ENCODE assay signal across 17 cellular contexts in the genomic region with DNA sequence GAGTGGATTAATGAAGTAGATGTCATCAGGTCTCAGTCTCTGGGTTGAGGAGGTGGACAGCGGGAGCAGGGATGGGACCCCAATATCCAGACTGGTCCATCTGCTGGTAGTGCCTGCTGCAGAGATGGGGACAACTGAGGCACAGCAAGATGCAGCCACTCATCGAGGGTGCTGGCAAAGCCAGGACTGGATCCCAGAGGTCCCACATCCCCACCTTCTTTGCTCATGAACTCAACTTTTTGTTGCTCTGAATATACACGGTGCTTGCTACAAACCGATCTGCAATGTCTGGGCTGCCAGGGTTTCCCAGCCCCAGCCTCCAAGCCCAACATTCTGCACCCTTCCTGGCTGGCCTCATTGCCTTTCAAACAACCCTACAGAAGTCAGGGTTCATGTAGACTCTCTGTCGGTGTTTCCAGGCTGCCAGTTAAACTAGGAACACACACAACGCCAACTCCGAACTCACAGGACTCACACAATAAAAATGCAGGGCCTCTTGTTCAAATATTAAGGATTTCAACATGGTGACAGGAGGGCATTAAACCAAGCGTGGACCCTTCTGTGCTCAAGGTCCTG.
A peak's percentile ranks its signal among the peaks of the same experiment; 100 is the strongest.
DNase-seq lines count a peak whose midpoint lies in the region; ATAC-seq, FAIRE-seq and TF ChIP-seq lines count a peak whose summit lies in the region.
"Had no signal": no experiment of that assay in that cellular context is flagged by ENCODE, and none has a peak within 500 bp of the region (broad histone marks: within the 10 kb centered on the region; RNA-seq: fewer than 3 reads in every experiment).

No MANE protein-coding gene starts in this region.

- H3K36me3 ChIP-seq in right atrium auricular region (no peaks in the 10 kb centered on the region), heart left ventricle (no peaks in the 10 kb centered on the region), H1 (ENCODE audit: control insufficient read depth in 2 of 4, insufficient read depth in 4 of 4, low read length in 3 of 4) (no peaks in the 10 kb centered on the region), neuronal stem cell (replicated peaks in 1 of 2; ENCODE audit: control insufficient read depth in 2 of 2, insufficient read depth in 2 of 2, low read length in 2 of 2) (no peaks in the 10 kb centered on the region)
- H3K36me3 ChIP-seq: BLaER1 had no signal

- no peak for ATAC-seq in heart left ventricle

- H3K4ac ChIP-seq in H1 (replicated peaks; ENCODE audit: insufficient read length, low read depth, low read length): no peak overlapping the region
- H3K4ac ChIP-seq in neuronal stem cell (ENCODE audit: low read length): no peak overlapping the region

- H3K18ac ChIP-seq in H1 (ENCODE audit: extremely low read depth, low read length) (peak overlapping the region; percentile 53; the same call in 1 of the 2 replicates), neuronal stem cell (ENCODE audit: low read length) (peak overlapping the region; percentile 87)

- TF ChIP-seq CTCF in right atrium auricular region (IDR thresholded peaks at IDR 0.05) (no peak), heart left ventricle (IDR thresholded peaks at IDR 0.05) (no peak), H1 (IDR thresholded peaks at IDR 0.05; ENCODE audit: control extremely low read depth in 1 of 3, insufficient read depth in 1 of 3, low read depth in 1 of 3, low read length in 3 of 3) (no peak)

- no peak for FAIRE-seq in H1 (lab: Jason Lieb, UNC)
- FAIRE-seq: D721Med, GM18507, H54 had no signal

- no peaks in the 10 kb centered on the region for H3K9me3 ChIP-seq in right atrium auricular region
- no peaks in the 10 kb centered on the region for H3K9me3 ChIP-seq in heart left ventricle
- H3K9me3 ChIP-seq in H1 (ENCODE audit: insufficient read depth in 2 of 2, low read depth in 1 of 2, low read length in 1 of 2): no peaks in the 10 kb centered on the region
- H3K9me3 ChIP-seq in neuronal stem cell (replicated peaks in 1 of 2; ENCODE audit: control insufficient read depth in 2 of 2, insufficient read depth in 1 of 2, low read depth in 1 of 2, low read length in 2 of 2): peaks cover 0 to 3% of the 10 kb centered on the region in 2 donors
- H3K9me3 ChIP-seq: BLaER1 had no signal

- H4K91ac ChIP-seq in H1 (replicated peaks; ENCODE audit: insufficient read length, low read length) (peak overlapping the region; percentile 55), neuronal stem cell (ENCODE audit: low read depth, low read length, poor library complexity) (no peak overlapping the region)

- no peaks in the 10 kb centered on the region for H4K20me1 ChIP-seq in H1 (replicated peaks in 1 of 2; ENCODE audit: control insufficient read depth in 1 of 2, insufficient read depth in 2 of 2, low read length in 2 of 2)
- H4K20me1 ChIP-seq: BLaER1 had no signal

- no peak overlapping the region for H4K8ac ChIP-seq in H1 (ENCODE audit: extremely low read depth, insufficient read depth, low read length)
- no peak overlapping the region for H4K8ac ChIP-seq in neuronal stem cell (ENCODE audit: low read depth, low read length)

- TF ChIP-seq RAD21 in H1 (IDR thresholded peaks at IDR 0.05 in 1 of 2, conservative IDR thresholded peaks at IDR 0.05 in 1 of 2; ENCODE audit: low read depth in 2 of 2, low read length in 2 of 2): no peak

- H3K4me3 ChIP-seq in right atrium auricular region (no peak overlapping the region), heart left ventricle (no peak overlapping the region), H1 (ENCODE audit: extremely low read depth in 1 of 4, insufficient read depth in 2 of 4, low read depth in 3 of 4, low read length in 4 of 4) (no peak overlapping the region), neuronal stem cell (ENCODE audit: low read length in 2 of 2) (no peak overlapping the region)
- H3K4me3 ChIP-seq: BLaER1 had no signal

- 0 out of 2 replicates have a peak overlapping the region, but pooled peaks have one; percentile 9 for H2BK5ac ChIP-seq in H1 (ENCODE audit: low read depth, low read length)
- peak overlapping the region; percentile 10 for H2BK5ac ChIP-seq in neuronal stem cell (ENCODE audit: low read length)

- H2BK120ac ChIP-seq in H1 (replicated peaks; ENCODE audit: low read depth, low read length) (no peak overlapping the region), neuronal stem cell (ENCODE audit: low read depth, low read length) (peak overlapping the region; percentile 19)

- H3K27me3 ChIP-seq in right atrium auricular region (no peaks in the 10 kb centered on the region), heart left ventricle (no peaks in the 10 kb centered on the region), H1 (replicated peaks in 1 of 4; ENCODE audit: control insufficient read depth in 3 of 4, extremely low read depth in 1 of 4, insufficient read depth in 3 of 4, low read length in 3 of 4) (peaks cover 0 to 2% (median under 1%) of the 10 kb centered on the region in 4 experiments; a peak in 1 of 7 replicates), neuronal stem cell (ENCODE audit: control insufficient read depth in 3 of 3, insufficient read depth in 3 of 3, low read depth in 1 of 3, low read length in 3 of 3) (no peaks in the 10 kb centered on the region)
- H3K27me3 ChIP-seq: BLaER1 had no signal

- H2BK12ac ChIP-seq in H1 (ENCODE audit: low read depth, low read length) (peak overlapping the region; percentile 60; the same call in 1 of the 2 replicates), neuronal stem cell (ENCODE audit: low read length) (peak overlapping the region; percentile 89)

- no peak overlapping the region for H3K4me2 ChIP-seq in H1 (ENCODE audit: insufficient read depth in 1 of 2, low read depth in 2 of 2, low read length in 2 of 2)
- no peak overlapping the region for H3K4me2 ChIP-seq in neuronal stem cell (ENCODE audit: insufficient read depth, low read length, poor library complexity, severe bottlenecking)
- H3K4me2 ChIP-seq: BLaER1 had no signal

- CTCF ChIA-PET in H1 (lab: Charles Lee; ENCODE audit: partially characterized antibody): interaction anchor here (1.7 kb wide), 1 partner anchor 12 kb away, joined by 3 read pairs; no protein-coding TSS in a partner anchor

- H2AK5ac ChIP-seq in H1 (ENCODE audit: low read depth, low read length) (peak overlapping the region; percentile 29; the same call in 1 of the 2 replicates), neuronal stem cell (ENCODE audit: low read depth, low read length) (peak overlapping the region; percentile 79)

- H3K9ac ChIP-seq in H1 (replicated peaks in 1 of 4; ENCODE audit: extremely low read depth in 1 of 4, low read depth in 3 of 4, low read length in 3 of 4) (no peak overlapping the region), neuronal stem cell (ENCODE audit: low read depth, low read length, poor library complexity) (no peak overlapping the region)
- H3K9ac ChIP-seq: BLaER1 had no signal

- H3K14ac ChIP-seq in H1 (ENCODE audit: insufficient read length): no peak overlapping the region
- H3K14ac ChIP-seq in neuronal stem cell (ENCODE audit: low read length): peak overlapping the region; percentile 49

- intact Hi-C loops in heart left ventricle (cut with DNase I): loop anchor here in 5 of 10 donors (10.0 kb wide), 3 partner anchors 51 to 171 kb away; a partner anchor contains a TSS

- H3K27ac ChIP-seq in right atrium auricular region (peak overlapping the region; percentile 44 to 52), heart left ventricle (peak overlapping the region in 2 of 12 donors; percentile 48 to 59), H1 (ENCODE audit: low read depth, low read length) (no peak overlapping the region), neuronal stem cell (replicated peaks; ENCODE audit: low read length) (peak overlapping the region; percentile 18)
- H3K27ac ChIP-seq: BLaER1 had no signal

- TF ChIP-seq EP300 in H1 (IDR thresholded peaks at IDR 0.05; ENCODE audit: borderline replicate concordance in 1 of 2, low read depth in 2 of 2, low read length in 2 of 2): no peak

- WGBS in heart left ventricle, 4 donors: 48 to 64% (median 54%) methylated on average over 8 of the region's 8 CpGs
- WGBS in H1 (ENCODE audit: extremely low coverage in 1 of 2, insufficient coverage in 1 of 2, insufficient read length in 1 of 2, insufficient replicate concordance in 2 of 2, low coverage in 1 of 2, low lambda C conversion rate in 2 of 2, missing lambda C conversion rate in 1 of 2), 2 experiments: 89% methylated on average over 8 of the region's 8 CpGs; no CpG with 5 or more reads in 1 of the 2 experiments
- WGBS in neuronal stem cell (ENCODE audit: extremely low coverage in 2 of 2, insufficient read length in 2 of 2, insufficient replicate concordance in 1 of 2), 2 donors: no CpG with 5 or more reads among the region's 8 CpGs

- no peak for TF ChIP-seq POLR2A in heart left ventricle (IDR thresholded peaks at IDR 0.05)
- no peak for TF ChIP-seq POLR2A in H1 (IDR thresholded peaks at IDR 0.05; ENCODE audit: control extremely low read depth in 1 of 2, low read depth in 2 of 2, low read length in 2 of 2)

- H3K4me1 ChIP-seq in right atrium auricular region (peaks cover 0 to 17% of the 10 kb centered on the region in 2 donors), heart left ventricle (peaks cover 0 to 30% (median 8%) of the 10 kb centered on the region in 12 donors), H1 (replicated peaks in 1 of 4; ENCODE audit: control insufficient read depth in 3 of 4, insufficient read depth in 4 of 4, low read length in 3 of 4) (peaks cover 10 to 32% (median 23%) of the 10 kb centered on the region in 4 experiments), neuronal stem cell (ENCODE audit: control insufficient read depth in 2 of 2, insufficient read depth in 1 of 2, low read depth in 1 of 2, low read length in 2 of 2) (peaks cover 18 to 34% of the 10 kb centered on the region in 2 donors)

- H3K23ac ChIP-seq in H1 (ENCODE audit: insufficient read length) (no peak overlapping the region), neuronal stem cell (ENCODE audit: low read depth, low read length, poor library complexity) (peak overlapping the region; percentile 30)

- no peak overlapping the region for H3K56ac ChIP-seq in H1 (replicated peaks; ENCODE audit: insufficient read length, low read depth, low read length)

- peaks cover 7% of the 10 kb centered on the region; the same call in 1 of the 2 replicates for H3K23me2 ChIP-seq in H1 (ENCODE audit: low read depth, low read length)

- H2BK15ac ChIP-seq in H1 (ENCODE audit: low read length): peak overlapping the region; percentile 67
- H2BK15ac ChIP-seq in neuronal stem cell (ENCODE audit: low read length): peak overlapping the region; percentile 43

- H4K5ac ChIP-seq in H1 (ENCODE audit: insufficient read length, low read depth, low read length): no peak overlapping the region

- H3K79me1 ChIP-seq in H1 (ENCODE audit: low read depth, low read length): no peaks in the 10 kb centered on the region
- H3K79me1 ChIP-seq in neuronal stem cell (ENCODE audit: low read depth, low read length): no peaks in the 10 kb centered on the region

- H2AFZ ChIP-seq in H1 (ENCODE audit: low read length) (no peak overlapping the region), neuronal stem cell (ENCODE audit: low read length) (peak overlapping the region; percentile 61)

- peak overlapping the region; percentile 88 for H2BK20ac ChIP-seq in H1 (ENCODE audit: low read length)

- POLR2A ChIA-PET in H1 (lab: Charles Lee; ENCODE audit: partially characterized antibody): no interaction called here

- DNase-seq in right atrium auricular region (ENCODE audit: low spot score): no peak
- DNase-seq in heart left ventricle: no peak
- no peak for DNase-seq in H1 (ENCODE audit: low read depth in 1 of 2, low spot score in 2 of 2)
- no peak for DNase-seq in neuronal stem cell (ENCODE audit: low spot score)
- no peak for DNase-seq in ureter (ENCODE audit: low spot score)
- DNase-seq in middle frontal gyrus (ENCODE audit: extremely low spot score, low spot score): no peak
- DNase-seq in NCI-H1417 treated with DMSO at 0.1 percent for 48 hours (lab: John Stamatoyannopoulos, UW): no peak
- DNase-seq: CD4-positive, CD25-positive, alpha-beta regulatory T cell; NCI-H1105; NCI-H1930; NCI-H2107; NCI-H446 treated with DMSO at 0.1 percent for 48 hours; RPMI8226 had no signal

- H3K79me2 ChIP-seq in H1 (ENCODE audit: control insufficient read depth in 1 of 2, insufficient read depth in 2 of 2, low read length in 2 of 2): no peaks in the 10 kb centered on the region
